In the genomic region with DNA sequence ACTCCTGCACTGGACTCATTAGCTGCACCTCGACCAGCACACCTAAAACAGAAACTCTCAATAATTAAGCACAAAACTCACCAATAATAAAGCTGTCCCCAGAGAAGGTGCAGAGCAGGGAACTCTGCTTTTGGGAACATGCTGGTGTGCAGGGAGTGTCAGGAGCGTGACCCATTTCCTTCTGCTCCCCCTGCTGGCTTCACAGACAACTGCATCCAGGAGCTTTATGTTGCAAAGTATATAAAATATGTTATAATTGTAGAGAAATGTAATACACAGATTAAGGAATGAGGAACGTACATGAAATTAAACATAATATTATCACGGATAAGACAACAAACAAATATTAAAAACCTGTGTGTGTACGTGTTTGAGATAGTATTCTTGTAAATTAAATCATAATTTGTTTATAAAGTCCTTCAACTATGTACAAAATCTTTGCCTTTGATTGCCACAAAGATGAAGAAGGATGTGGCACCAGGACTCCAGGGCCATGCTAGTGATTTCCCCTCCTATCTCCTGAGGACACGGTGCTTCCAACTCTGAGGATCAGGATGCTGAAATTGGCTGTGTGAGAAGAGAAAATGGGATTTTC, we compare ENCODE assay signal across 8 cellular contexts.
A peak's percentile ranks its signal among the peaks of the same experiment; 100 is the strongest.
DNase-seq lines count a peak whose midpoint lies in the region; ATAC-seq and TF ChIP-seq lines count a peak whose summit lies in the region.

No MANE protein-coding gene starts in this region.

- no peak overlapping the region for H3K4me2 ChIP-seq in SK-N-SH
- no peak overlapping the region for H3K4me2 ChIP-seq in mammary epithelial cell (ENCODE audit: insufficient read depth, low read depth, low read length)

- no peaks in the 10 kb centered on the region for H3K4me1 ChIP-seq in SK-N-SH (ENCODE audit: control insufficient read depth in 1 of 2, insufficient read depth in 2 of 2, low read depth in 1 of 2, low read length in 1 of 2)
- no peaks in the 10 kb centered on the region for H3K4me1 ChIP-seq in mammary epithelial cell (ENCODE audit: insufficient read depth, low read length)
- H3K4me1 ChIP-seq in right lobe of liver, result no peaks in the 10 kb centered on the region

- POLR2A ChIA-PET in SK-N-SH (lab: Yijun Ruan, JAX), result no interaction called here

- TF ChIP-seq EP300 in SK-N-SH (IDR thresholded peaks at IDR 0.05; ENCODE audit: borderline replicate concordance in 1 of 2, low read depth in 1 of 2, low read length in 1 of 2), result no peak

- H3K79me2 ChIP-seq in SK-N-SH (ENCODE audit: insufficient read depth), result no peaks in the 10 kb centered on the region
- H3K79me2 ChIP-seq in mammary epithelial cell (ENCODE audit: insufficient read depth, low read length), result no peaks in the 10 kb centered on the region

- ATAC-seq in GM18868 (IDR thresholded peaks at IDR 0.05; ENCODE audit: unreplicated experiment) (peak; percentile 84), HG03565 (IDR thresholded peaks at IDR 0.05; ENCODE audit: unreplicated experiment) (peak; percentile 46), right lobe of liver (peak; percentile 75 to 80 (median 78))

- BruUV-seq in mammary epithelial cell (replicated peaks; lab: Mats Ljungman, UMichigan), result no TSS peak

- no peaks in the 10 kb centered on the region for H3K9me2 ChIP-seq in SK-N-SH

- H4K20me1 ChIP-seq in SK-N-SH (ENCODE audit: insufficient read depth) (no peaks in the 10 kb centered on the region), mammary epithelial cell (ENCODE audit: insufficient read depth, low read length) (no peaks in the 10 kb centered on the region)

- peaks cover 16% of the 10 kb centered on the region; the same call in 1 of the 2 replicates for H3K27me3 ChIP-seq in SK-N-SH (ENCODE audit: insufficient read depth)
- H3K27me3 ChIP-seq in mammary epithelial cell (ENCODE audit: insufficient read depth, low read length), result no peaks in the 10 kb centered on the region
- H3K27me3 ChIP-seq in right lobe of liver, result no peaks in the 10 kb centered on the region

- peak; percentile 43; the same call in 1 of the 2 replicates for TF ChIP-seq RAD21 in SK-N-SH (IDR thresholded peaks at IDR 0.05; ENCODE audit: low read length)

- in situ Hi-C loops in mammary epithelial cell (cut with MboI; ENCODE audit: low sequenced_read_pairs in 2 of 2), result no loop called here

- peak; percentile 52 for DNase-seq in SK-N-SH
- peak; percentile 19 for DNase-seq in mammary epithelial cell
- DNase-seq in right lobe of liver, result peak in 1 of 3 donors; percentile 31
- peak; percentile 67 for DNase-seq in superior temporal gyrus (ENCODE audit: extremely low spot score)
- no peak for DNase-seq in NOMO-1 treated with dmso at 0.1 percent for 144 hours (lab: John Stamatoyannopoulos, UW; ENCODE audit: unreplicated experiment)

- dilution Hi-C loops in mammary epithelial cell (cut with HindIII; ENCODE audit: low sequenced_read_pairs), result no loop called here

- no peak overlapping the region for H3K9ac ChIP-seq in SK-N-SH
- no peak overlapping the region for H3K9ac ChIP-seq in mammary epithelial cell (ENCODE audit: insufficient read depth, low read length)

- under 1% methylated on average over 6 of the region's 6 CpGs for WGBS in SK-N-SH (ENCODE audit: low lambda C conversion rate)
- 11% methylated on average over 6 of the region's 6 CpGs for WGBS in mammary epithelial cell (ENCODE audit: low coverage, missing lambda C conversion rate)
- WGBS in right lobe of liver (ENCODE audit: insufficient coverage, low coverage, low lambda C conversion rate, missing lambda C conversion rate), result 10% methylated on average over 6 of the region's 6 CpGs

- intact Hi-C loops in mammary epithelial cell (cut with micrococcal nuclease) (loop anchor here (1.0 kb wide), 1 partner anchor 83 kb away; no protein-coding TSS in a partner anchor), right lobe of liver (cut with DNase I) (no loop called here)

- no peak for TF ChIP-seq POLR2A in right lobe of liver (IDR thresholded peaks at IDR 0.05)

- no peak overlapping the region; a peak in 1 of 4 replicates for H3K4me3 ChIP-seq in SK-N-SH (ENCODE audit: low read depth in 2 of 2, low read length in 1 of 2)
- no peak overlapping the region for H3K4me3 ChIP-seq in mammary epithelial cell (replicated peaks in 1 of 3; ENCODE audit: insufficient read depth in 1 of 3, low read depth in 2 of 3, low read length in 3 of 3)
- H3K4me3 ChIP-seq in right lobe of liver, result no peak overlapping the region

- H3K27ac ChIP-seq in C4-2B (no peak overlapping the region), SK-N-SH (ENCODE audit: low read depth in 2 of 2, low read length in 1 of 2) (no peak overlapping the region), mammary epithelial cell (ENCODE audit: insufficient read depth, low read depth, low read length) (no peak overlapping the region), right lobe of liver (no peak overlapping the region)

- H3K9me3 ChIP-seq in SK-N-SH (no peaks in the 10 kb centered on the region), mammary epithelial cell (replicated peaks; ENCODE audit: insufficient read depth, low read length) (no peaks in the 10 kb centered on the region), right lobe of liver (no peaks in the 10 kb centered on the region)

- H3K36me3 ChIP-seq in SK-N-SH (replicated peaks in 1 of 2; ENCODE audit: control insufficient read depth in 1 of 2, insufficient read depth in 2 of 2, low read length in 1 of 2) (no peaks in the 10 kb centered on the region), mammary epithelial cell (ENCODE audit: insufficient read depth, low read length) (no peaks in the 10 kb centered on the region), right lobe of liver (no peaks in the 10 kb centered on the region)

- H3F3A ChIP-seq in SK-N-SH (replicated peaks; ENCODE audit: insufficient read depth), result no peaks in the 10 kb centered on the region

- TF ChIP-seq CTCF in C4-2B (conservative IDR thresholded peaks at IDR 0.05), result peak; percentile 89
- TF ChIP-seq CTCF in SK-N-SH (IDR thresholded peaks at IDR 0.05), result peak; percentile 86
- peak; percentile 90 to 94 for TF ChIP-seq CTCF in mammary epithelial cell (conservative IDR thresholded peaks at IDR 0.05 in 1 of 2, IDR thresholded peaks at IDR 0.05 in 1 of 2; ENCODE audit: extremely low read depth in 1 of 2, insufficient read depth in 1 of 2, low read depth in 1 of 2, low read length in 2 of 2)
- peak; percentile 48 to 88 (median 84) for TF ChIP-seq CTCF in right lobe of liver (IDR thresholded peaks at IDR 0.05)

- CTCF ChIA-PET in SK-N-SH (lab: Yijun Ruan, JAX), result interaction anchor here (0.6 to 2.9 kb wide), 28 partner anchors 9 to 172 kb away, joined by 3 to 19 read pairs (median 4); no protein-coding TSS in a partner anchor
- CTCF ChIA-PET in mammary epithelial cell (lab: Charles Lee; ENCODE audit: low non-redundant PET), result no interaction called here

- H2AFZ ChIP-seq in SK-N-SH (ENCODE audit: low read depth), result no peak overlapping the region
- no peak overlapping the region for H2AFZ ChIP-seq in mammary epithelial cell (ENCODE audit: low read depth, low read length)

TF ChIP-seq in SK-N-SH, 30 proteins besides CTCF, POLR2A, EP300 and RAD21:
- peak; percentile 47; the same call in 1 of the 2 replicates for TF ChIP-seq SMC3 (IDR thresholded peaks at IDR 0.05; ENCODE audit: low read depth, low read length)
- TF ChIP-seq NRF1 (IDR thresholded peaks at IDR 0.05; ENCODE audit: low read depth, low read length), result no peak
